ENCODE assay signal across 1 cellular context in genomic region chr10:118046491-118047362, GRCh38.
TF ChIP-seq lines count a peak whose summit lies in the region.

TSS of gene RAB11FIP2 (minus strand) at chr10:118046941. CDS start at chr10:118046163, 778 bp downstream.

TF ChIP-seq in HepG2, 621 proteins besides CTCF, POLR2A, EP300 and RAD21 (continued from another document and continues in another):
- no peak for TF ChIP-seq ZBTB40 (IDR thresholded peaks at IDR 0.05)
- TF ChIP-seq ZBTB40 (CRISPR knock-in tag; IDR thresholded peaks at IDR 0.05) = no peak; the same call in 1 of the 2 replicates
- no peak for TF ChIP-seq MAFK (conservative IDR thresholded peaks at IDR 0.05 in 1 of 2, IDR thresholded peaks at IDR 0.05 in 1 of 2; ENCODE audit: low read length in 2 of 2)
- 0 out of 2 replicates have a peak, but pooled peaks have one; percentile 4 for TF ChIP-seq CBX5 (CRISPR knock-in tag; IDR thresholded peaks at IDR 0.05; ENCODE audit: borderline replicate concordance)
- TF ChIP-seq PCBP1 (IDR thresholded peaks at IDR 0.05; ENCODE audit: borderline replicate concordance, low read depth, low read length) = peak; percentile 62; the same call in 1 of the 2 replicates
- TF ChIP-seq KLF6 (CRISPR knock-in tag; IDR thresholded peaks at IDR 0.05) = 0 out of 2 replicates have a peak, but pooled peaks have one; percentile 21
- TF ChIP-seq NFYB (CRISPR knock-in tag; IDR thresholded peaks at IDR 0.05) = no peak
- TF ChIP-seq ZNF10 (CRISPR knock-in tag; IDR thresholded peaks at IDR 0.05; ENCODE audit: borderline replicate concordance, low read depth) = no peak
- peak; percentile 12; the same call in 1 of the 2 replicates for TF ChIP-seq BCL6 (CRISPR knock-in tag; IDR thresholded peaks at IDR 0.05)
- TF ChIP-seq GABPB1 (CRISPR knock-in tag; IDR thresholded peaks at IDR 0.05) = peak; percentile 88
- TF ChIP-seq ZMYM4 (CRISPR knock-in tag; IDR thresholded peaks at IDR 0.05) = peak; percentile 64; the same call in 1 of the 2 replicates
- TF ChIP-seq TMF1 (CRISPR knock-in tag; IDR thresholded peaks at IDR 0.05; ENCODE audit: low read depth) = no peak
- TF ChIP-seq, protein P1, sequence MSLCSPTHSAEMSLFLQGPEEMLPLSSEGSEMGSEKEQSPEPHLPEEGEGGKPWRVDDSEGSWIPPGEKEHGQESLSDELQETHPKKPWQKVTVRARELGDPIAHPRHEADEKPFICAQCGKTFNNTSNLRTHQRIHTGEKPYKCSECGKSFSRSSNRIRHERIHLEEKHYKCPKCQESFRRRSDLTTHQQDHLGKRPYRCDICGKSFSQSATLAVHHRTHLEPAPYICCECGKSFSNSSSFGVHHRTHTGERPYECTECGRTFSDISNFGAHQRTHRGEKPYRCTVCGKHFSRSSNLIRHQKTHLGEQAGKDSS (CRISPR knock-in tag; IDR thresholded peaks at IDR 0.05; ENCODE audit: borderline replicate concordance, low read depth) = 0 out of 2 replicates have a peak, but pooled peaks have one; percentile 26
- TF ChIP-seq ZNF550 (CRISPR knock-in tag; IDR thresholded peaks at IDR 0.05; ENCODE audit: borderline replicate concordance) = no peak
- no peak for TF ChIP-seq KLF15 (CRISPR knock-in tag; IDR thresholded peaks at IDR 0.05; ENCODE audit: borderline replicate concordance)
- TF ChIP-seq KDM5A (IDR thresholded peaks at IDR 0.05; ENCODE audit: borderline replicate concordance, low read length) = peak; percentile 67; the same call in 1 of the 2 replicates
- peak; percentile 72; the same call in 1 of the 2 replicates for TF ChIP-seq MTA1 (CRISPR knock-in tag; IDR thresholded peaks at IDR 0.05; ENCODE audit: borderline replicate concordance)
- no peak for TF ChIP-seq SMYD3 (CRISPR knock-in tag; IDR thresholded peaks at IDR 0.05)
- TF ChIP-seq PRDM4 (CRISPR knock-in tag; IDR thresholded peaks at IDR 0.05; ENCODE audit: borderline replicate concordance) = no peak
- no peak for TF ChIP-seq FIP1L1 (IDR thresholded peaks at IDR 0.05; ENCODE audit: borderline replicate concordance, insufficient read depth, low read depth, low read length)
- no peak for TF ChIP-seq TBX3 (IDR thresholded peaks at IDR 0.05; ENCODE audit: borderline replicate concordance)
- TF ChIP-seq ZNF432 (CRISPR knock-in tag; IDR thresholded peaks at IDR 0.05; ENCODE audit: borderline replicate concordance) = no peak
- peak; percentile 99 for TF ChIP-seq NR2C2 (CRISPR knock-in tag; IDR thresholded peaks at IDR 0.05; ENCODE audit: borderline replicate concordance)
- no peak for TF ChIP-seq ZNF33A (CRISPR knock-in tag; IDR thresholded peaks at IDR 0.05; ENCODE audit: borderline replicate concordance)
- TF ChIP-seq AKAP8 (CRISPR knock-in tag; IDR thresholded peaks at IDR 0.05) = 0 out of 2 replicates have a peak, but pooled peaks have one; percentile 58
- peak; percentile 83; the same call in 1 of the 2 replicates for TF ChIP-seq KAT7 (CRISPR knock-in tag; IDR thresholded peaks at IDR 0.05; ENCODE audit: borderline replicate concordance)
- peak; percentile 42; the same call in 1 of the 2 replicates for TF ChIP-seq HOXA9 (CRISPR knock-in tag; IDR thresholded peaks at IDR 0.05; ENCODE audit: borderline replicate concordance)
- TF ChIP-seq ZNF605 (CRISPR knock-in tag; IDR thresholded peaks at IDR 0.05) = 0 out of 2 replicates have a peak, but pooled peaks have one; percentile 25
- no peak for TF ChIP-seq HNRNPL (IDR thresholded peaks at IDR 0.05; ENCODE audit: low read depth, low read length)
- no peak for TF ChIP-seq KDM4B (CRISPR knock-in tag; IDR thresholded peaks at IDR 0.05)
- TF ChIP-seq, protein P2, sequence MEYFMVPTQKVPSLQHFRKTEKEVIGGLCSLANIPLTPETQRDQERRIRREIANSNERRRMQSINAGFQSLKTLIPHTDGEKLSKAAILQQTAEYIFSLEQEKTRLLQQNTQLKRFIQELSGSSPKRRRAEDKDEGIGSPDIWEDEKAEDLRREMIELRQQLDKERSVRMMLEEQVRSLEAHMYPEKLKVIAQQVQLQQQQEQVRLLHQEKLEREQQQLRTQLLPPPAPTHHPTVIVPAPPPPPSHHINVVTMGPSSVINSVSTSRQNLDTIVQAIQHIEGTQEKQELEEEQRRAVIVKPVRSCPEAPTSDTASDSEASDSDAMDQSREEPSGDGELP (IDR thresholded peaks at IDR 0.05; ENCODE audit: borderline replicate concordance, low read depth) = no peak
- TF ChIP-seq, protein P3, sequence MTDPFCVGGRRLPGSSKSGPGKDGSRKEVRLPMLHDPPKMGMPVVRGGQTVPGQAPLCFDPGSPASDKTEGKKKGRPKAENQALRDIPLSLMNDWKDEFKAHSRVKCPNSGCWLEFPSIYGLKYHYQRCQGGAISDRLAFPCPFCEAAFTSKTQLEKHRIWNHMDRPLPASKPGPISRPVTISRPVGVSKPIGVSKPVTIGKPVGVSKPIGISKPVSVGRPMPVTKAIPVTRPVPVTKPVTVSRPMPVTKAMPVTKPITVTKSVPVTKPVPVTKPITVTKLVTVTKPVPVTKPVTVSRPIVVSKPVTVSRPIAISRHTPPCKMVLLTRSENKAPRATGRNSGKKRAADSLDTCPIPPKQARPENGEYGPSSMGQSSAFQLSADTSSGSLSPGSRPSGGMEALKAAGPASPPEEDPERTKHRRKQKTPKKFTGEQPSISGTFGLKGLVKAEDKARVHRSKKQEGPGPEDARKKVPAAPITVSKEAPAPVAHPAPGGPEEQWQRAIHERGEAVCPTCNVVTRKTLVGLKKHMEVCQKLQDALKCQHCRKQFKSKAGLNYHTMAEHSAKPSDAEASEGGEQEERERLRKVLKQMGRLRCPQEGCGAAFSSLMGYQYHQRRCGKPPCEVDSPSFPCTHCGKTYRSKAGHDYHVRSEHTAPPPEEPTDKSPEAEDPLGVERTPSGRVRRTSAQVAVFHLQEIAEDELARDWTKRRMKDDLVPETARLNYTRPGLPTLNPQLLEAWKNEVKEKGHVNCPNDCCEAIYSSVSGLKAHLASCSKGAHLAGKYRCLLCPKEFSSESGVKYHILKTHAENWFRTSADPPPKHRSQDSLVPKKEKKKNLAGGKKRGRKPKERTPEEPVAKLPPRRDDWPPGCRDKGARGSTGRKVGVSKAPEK (CRISPR knock-in tag; IDR thresholded peaks at IDR 0.05; ENCODE audit: borderline replicate concordance) = no peak
- TF ChIP-seq ZNF503 (CRISPR knock-in tag; IDR thresholded peaks at IDR 0.05) = no peak
- TF ChIP-seq FOXP4 (CRISPR knock-in tag; IDR thresholded peaks at IDR 0.05) = 0 out of 2 replicates have a peak, but pooled peaks have one; percentile 14
- TF ChIP-seq THYN1 (CRISPR knock-in tag; IDR thresholded peaks at IDR 0.05; ENCODE audit: borderline replicate concordance, low read depth) = no peak
- TF ChIP-seq EED (CRISPR knock-in tag; IDR thresholded peaks at IDR 0.05) = no peak
- no peak for TF ChIP-seq HDAC6 (IDR thresholded peaks at IDR 0.05; ENCODE audit: low read depth, low read length)
- TF ChIP-seq CEBPB (IDR thresholded peaks at IDR 0.05; ENCODE audit: borderline replicate concordance, low read depth, low read length) = no peak
- peak; percentile 74; the same call in 1 of the 2 replicates for TF ChIP-seq ZNF782 (CRISPR knock-in tag; IDR thresholded peaks at IDR 0.05; ENCODE audit: borderline replicate concordance)
- TF ChIP-seq ZBTB7B (CRISPR knock-in tag; IDR thresholded peaks at IDR 0.05) = peak; percentile 86
- no peak for TF ChIP-seq SNAPC5 (CRISPR knock-in tag; IDR thresholded peaks at IDR 0.05; ENCODE audit: borderline replicate concordance)
